ENCODE assay signal across 8 cellular contexts in genomic region chr1:28359592-28360239, GRCh38. TPM values are rescaled to one million over a fixed set of nuclear protein-coding genes. Genes with fewer than 3 reads are reported as not detected.
A peak's percentile ranks its signal among the peaks of the same experiment; 100 is the strongest.
DNase-seq lines count a peak whose midpoint lies in the region; ATAC-seq and TF ChIP-seq lines count a peak whose summit lies in the region.

No MANE protein-coding gene starts in this region.

- peak; percentile 56 for DNase-seq in ACHN
- peak; percentile 49 for DNase-seq in H4 (ENCODE audit: low spot score)
- DNase-seq in NCI-H524 (lab: John Stamatoyannopoulos, UW), result peak; percentile 20 to 64
- peak; percentile 88 for DNase-seq in activated CD4-positive, alpha-beta T cell treated with anti-CD3 and anti-CD28 coated beads for 36 hours
- peak; percentile 82 for DNase-seq in choroid plexus epithelial cell (ENCODE audit: low read depth)
- DNase-seq in lower lobe of right lung, result peak; percentile 81
- peak; percentile 35 for DNase-seq in stimulated activated CD8-positive, alpha-beta memory T cell treated with anti-CD3 and anti-CD28 coated beads, Interleukin-15, amount 100 ng/mL, for 24 hours (ENCODE audit: low read depth)

- H3K27ac Mint-ChIP-seq in activated CD4-positive, alpha-beta T cell treated with anti-CD3 and anti-CD28 coated beads for 36 hours, result no peak overlapping the region

- H3K4me1 Mint-ChIP-seq in activated CD4-positive, alpha-beta T cell treated with anti-CD3 and anti-CD28 coated beads for 36 hours, result no peaks in the 10 kb centered on the region

- H3K36me3 Mint-ChIP-seq in activated CD4-positive, alpha-beta T cell treated with anti-CD3 and anti-CD28 coated beads for 36 hours (ENCODE audit: low read depth), result no peaks in the 10 kb centered on the region

- H3K27me3 ChIP-seq in lower lobe of right lung (ENCODE audit: low read depth), result no peaks in the 10 kb centered on the region

- no peaks in the 10 kb centered on the region for H3K36me3 ChIP-seq in lower lobe of right lung

- CTCF ChIA-PET in activated CD4-positive, alpha-beta T cell treated with anti-CD3 and anti-CD28 coated beads for 36 hours (lab: Charles Lee), result interaction anchor here (0.5 to 3.0 kb wide), 38 partner anchors 8 to 1909 kb away, joined by 3 to 19 read pairs (median 4); partner anchors contain the start of genes MED18, SRSF4 and TRNAU1AP

- H3K4me1 ChIP-seq in lower lobe of right lung, result no peaks in the 10 kb centered on the region

- intact Hi-C loops in activated CD4-positive, alpha-beta T cell treated with anti-CD3 and anti-CD28 coated beads for 36 hours (cut with DNase I, micrococcal nuclease), result loop anchor here (1.0 kb wide), 3 partner anchors 111 to 518 kb away; no protein-coding TSS in a partner anchor
- intact Hi-C loops in lower lobe of right lung (cut with DNase I), result no loop called here

- no peaks in the 10 kb centered on the region for H3K27me3 Mint-ChIP-seq in activated CD4-positive, alpha-beta T cell treated with anti-CD3 and anti-CD28 coated beads for 36 hours

- no peaks in the 10 kb centered on the region for H3K9me3 ChIP-seq in lower lobe of right lung

- H3K9me3 Mint-ChIP-seq in activated CD4-positive, alpha-beta T cell treated with anti-CD3 and anti-CD28 coated beads for 36 hours (ENCODE audit: low read depth), result no peaks in the 10 kb centered on the region

- TF ChIP-seq CTCF in choroid plexus epithelial cell (conservative IDR thresholded peaks at IDR 0.05; ENCODE audit: low read depth, low read length) (peak; percentile 75), lower lobe of right lung (IDR thresholded peaks at IDR 0.05) (peak; percentile 73)

- POLR2A ChIA-PET in activated CD4-positive, alpha-beta T cell treated with anti-CD3 and anti-CD28 coated beads for 36 hours (lab: Charles Lee), result interaction anchor here (0.6 kb wide), 1 partner anchor 1034 kb away, joined by 7 read pairs; no protein-coding TSS in a partner anchor

- peak; percentile 78 for ATAC-seq in activated CD4-positive, alpha-beta T cell treated with anti-CD3 and anti-CD28 coated beads for 36 hours
- ATAC-seq in lower lobe of right lung, result peak; percentile 37 to 77
- ATAC-seq in GM21360 (IDR thresholded peaks at IDR 0.05; ENCODE audit: unreplicated experiment), result no peak

- H3K4me3 ChIP-seq in choroid plexus epithelial cell (ENCODE audit: low read depth, low read length), result no peak overlapping the region
- no peak overlapping the region for H3K4me3 ChIP-seq in lower lobe of right lung

- in situ Hi-C loops in ACHN (cut with HindIII; ENCODE audit: low pct_ligation_motif_present, low pct_unique_long_range_greater_than_20kb, low sequenced_read_pairs), result no loop called here

- H3K27ac ChIP-seq in lower lobe of right lung, result no peak overlapping the region

- H3K4me3 Mint-ChIP-seq in activated CD4-positive, alpha-beta T cell treated with anti-CD3 and anti-CD28 coated beads for 36 hours, result no peak overlapping the region

RNA-seq across cellular contexts. Expression of gene PHACTR4, which starts 9.8 kb away (rescaled TPM):
- total RNA-seq in H4 (2014; rRNA removed; shearing (Covaris generic)), result 7.9 and 15.5 TPM in 2 replicates
- 10 to 100 TPM; 23.0 to 30.1 TPM for total RNA-seq in activated CD4-positive, alpha-beta T cell treated with anti-CD3 and anti-CD28 coated beads for 36 hours
- total RNA-seq in lower lobe of right lung, result 44.2 TPM

RNA-seq across cellular contexts. Expression of gene MED18, which starts 30.9 kb away (rescaled TPM):
- total RNA-seq in H4 (2014; rRNA removed; shearing (Covaris generic)), result 14.9 and 20.7 TPM in 2 replicates
- 10 to 100 TPM; 17.4 TPM for total RNA-seq in activated CD4-positive, alpha-beta T cell treated with anti-CD3 and anti-CD28 coated beads for 36 hours
- total RNA-seq in lower lobe of right lung, result 12.6 TPM

Comparison
In these comparisons a context has a peak if more than half of its experiments do, and no peak if none do; other contexts are left out.
1. DNase-seq: peak in every context shown above with its lines; median percentile 88 in activated CD4-positive, alpha-beta T cell treated with anti-CD3 and anti-CD28 coated beads for 36 hours; 82 in choroid plexus epithelial cell; 81 in lower lobe of right lung; 56 in ACHN; 49 in H4; 42 in NCI-H524; 35 in stimulated activated CD8-positive, alpha-beta memory T cell treated with anti-CD3 and anti-CD28 coated beads, Interleukin-15, amount 100 ng/mL, for 24 hours.